Comparison of ENCODE assay signal across 17 cellular contexts in genomic region chr11:92739020-92739419, GRCh38.
A peak's percentile ranks its signal among the peaks of the same experiment; 100 is the strongest.
DNase-seq lines count a peak whose midpoint lies in the region; ATAC-seq, FAIRE-seq and TF ChIP-seq lines count a peak whose summit lies in the region.
"Had no signal": no experiment of that assay in that cellular context is flagged by ENCODE, and none has a peak within 500 bp of the region (broad histone marks: within the 10 kb centered on the region; RNA-seq: fewer than 3 reads in every experiment).

No MANE protein-coding gene starts in this region.

- H3K4me3 ChIP-seq in breast epithelium (no peak overlapping the region), astrocyte (ENCODE audit: insufficient read depth, low read depth, low read length) (no peak overlapping the region), fibroblast of the aortic adventitia (ENCODE audit: low read depth, low read length) (no peak overlapping the region), testis (no peak overlapping the region), left lung (no peak overlapping the region)

- no peak overlapping the region for H3K9ac ChIP-seq in astrocyte (ENCODE audit: low read length)

- BruUV-seq in MCF 10A (replicated peaks; lab: Mats Ljungman, UMichigan): no TSS peak

- no peak for ATAC-seq in left lung
- ATAC-seq in activated CD8-positive, alpha-beta T cell treated with anti-CD3 and anti-CD28 coated beads for 36 hours: no peak
- ATAC-seq: foreskin keratinocyte; stimulated activated effector memory CD8-positive, alpha-beta T cell treated with anti-CD3 and anti-CD28 coated beads, Interleukin-12 subunit alpha, Interleukin-12 subunit beta, amount 100 ng/mL, for 72 hours had no signal

- CTCF ChIA-PET in MCF 10A (lab: Yijun Ruan, JAX): interaction anchor here (0.6 to 0.7 kb wide), 2 partner anchors 88 to 339 kb away, joined by 3 read pairs; no protein-coding TSS in a partner anchor
- CTCF ChIA-PET in activated CD8-positive, alpha-beta T cell treated with anti-CD3 and anti-CD28 coated beads for 36 hours (lab: Charles Lee): no interaction called here

- H4K20me1 ChIP-seq in astrocyte (ENCODE audit: insufficient read depth, low read length): no peaks in the 10 kb centered on the region

- H3K27ac ChIP-seq in breast epithelium: no peak overlapping the region
- no peak overlapping the region for H3K27ac ChIP-seq in astrocyte (ENCODE audit: low read depth, low read length)
- H3K27ac ChIP-seq in testis: no peak overlapping the region
- H3K27ac ChIP-seq in left lung: no peak overlapping the region
- H3K27ac ChIP-seq: foreskin keratinocyte had no signal

- DNase-seq in MCF 10A (ENCODE audit: unreplicated experiment) (peak; percentile 82), breast epithelium (ENCODE audit: low spot score in 2 of 2) (no peak), astrocyte (ENCODE audit: low read depth) (peak; percentile 39), fibroblast of the aortic adventitia (ENCODE audit: low read depth) (peak; percentile 75), testis (peak; percentile 18), NCI-H2196 (lab: John Stamatoyannopoulos, UW; ENCODE audit: unreplicated experiment) (no peak), left lung (no peak)
- DNase-seq in activated CD8-positive, alpha-beta T cell treated with anti-CD3 and anti-CD28 coated beads for 36 hours: no peak
- DNase-seq: activated CD4-positive, alpha-beta T cell treated with anti-CD3 and anti-CD28 coated beads for 1 hour; activated gamma-delta T cell treated with Interleukin-2 at 50 U/mL for 16 hours; NCI-H1417 treated with DMSO at 0.1 percent for 48 hours; NCI-H226; occipital lobe; T1000 had no signal

- H3K27me3 ChIP-seq in breast epithelium: no peaks in the 10 kb centered on the region
- no peaks in the 10 kb centered on the region for H3K27me3 ChIP-seq in astrocyte (ENCODE audit: insufficient read depth, low read length)
- no peaks in the 10 kb centered on the region for H3K27me3 ChIP-seq in testis
- no peaks in the 10 kb centered on the region for H3K27me3 ChIP-seq in left lung
- H3K27me3 ChIP-seq: foreskin keratinocyte had no signal

- no peaks in the 10 kb centered on the region for H3K79me2 ChIP-seq in astrocyte (ENCODE audit: insufficient read depth, low read length)

- H3K36me3 Mint-ChIP-seq in MCF 10A (ENCODE audit: insufficient read depth, unreplicated experiment) (no peaks in the 10 kb centered on the region), astrocyte (ENCODE audit: low read depth, unreplicated experiment) (no peaks in the 10 kb centered on the region)
- H3K36me3 Mint-ChIP-seq in activated CD8-positive, alpha-beta T cell treated with anti-CD3 and anti-CD28 coated beads for 36 hours (ENCODE audit: low read depth): no peaks in the 10 kb centered on the region
- H3K36me3 Mint-ChIP-seq: stimulated activated effector memory CD8-positive, alpha-beta T cell treated with anti-CD3 and anti-CD28 coated beads, Interleukin-12 subunit alpha, Interleukin-12 subunit beta, amount 100 ng/mL, for 72 hours had no signal

- H3K4me1 Mint-ChIP-seq in MCF 10A (ENCODE audit: insufficient read depth, unreplicated experiment): peaks cover 12% of the 10 kb centered on the region
- peaks cover 2% of the 10 kb centered on the region for H3K4me1 Mint-ChIP-seq in astrocyte (ENCODE audit: low read depth, unreplicated experiment)
- H3K4me1 Mint-ChIP-seq in activated CD8-positive, alpha-beta T cell treated with anti-CD3 and anti-CD28 coated beads for 36 hours (ENCODE audit: low read depth): no peaks in the 10 kb centered on the region
- H3K4me1 Mint-ChIP-seq: stimulated activated effector memory CD8-positive, alpha-beta T cell treated with anti-CD3 and anti-CD28 coated beads, Interleukin-12 subunit alpha, Interleukin-12 subunit beta, amount 100 ng/mL, for 72 hours had no signal

- POLR2A ChIA-PET in MCF 10A (lab: Yijun Ruan, JAX): interaction anchor here (0.6 to 2.0 kb wide), 5 partner anchors 10 to 32 kb away, joined by 3 to 7 read pairs (median 3); no protein-coding TSS in a partner anchor
- POLR2A ChIA-PET in activated CD8-positive, alpha-beta T cell treated with anti-CD3 and anti-CD28 coated beads for 36 hours (lab: Charles Lee): no interaction called here

- no peak for FAIRE-seq in astrocyte (lab: Jason Lieb, UNC)

- H3K9me3 ChIP-seq in breast epithelium: no peaks in the 10 kb centered on the region
- H3K9me3 ChIP-seq in astrocyte (ENCODE audit: insufficient read depth, low read depth, low read length): no peaks in the 10 kb centered on the region
- no peaks in the 10 kb centered on the region for H3K9me3 ChIP-seq in testis
- no peaks in the 10 kb centered on the region for H3K9me3 ChIP-seq in left lung

- H3K27ac Mint-ChIP-seq in MCF 10A (ENCODE audit: low read depth, unreplicated experiment): no peak overlapping the region
- H3K27ac Mint-ChIP-seq in astrocyte (ENCODE audit: unreplicated experiment): no peak overlapping the region
- no peak overlapping the region for H3K27ac Mint-ChIP-seq in activated CD8-positive, alpha-beta T cell treated with anti-CD3 and anti-CD28 coated beads for 36 hours
- H3K27ac Mint-ChIP-seq: stimulated activated effector memory CD8-positive, alpha-beta T cell treated with anti-CD3 and anti-CD28 coated beads, Interleukin-12 subunit alpha, Interleukin-12 subunit beta, amount 100 ng/mL, for 72 hours; type B pancreatic cell had no signal

- H3K4me3 Mint-ChIP-seq in MCF 10A (ENCODE audit: unreplicated experiment) (no peak overlapping the region), astrocyte (ENCODE audit: unreplicated experiment) (no peak overlapping the region)
- no peak overlapping the region for H3K4me3 Mint-ChIP-seq in activated CD8-positive, alpha-beta T cell treated with anti-CD3 and anti-CD28 coated beads for 36 hours
- H3K4me3 Mint-ChIP-seq: stimulated activated effector memory CD8-positive, alpha-beta T cell treated with anti-CD3 and anti-CD28 coated beads, Interleukin-12 subunit alpha, Interleukin-12 subunit beta, amount 100 ng/mL, for 72 hours; type B pancreatic cell had no signal

- H3K9me3 Mint-ChIP-seq in MCF 10A (ENCODE audit: unreplicated experiment): no peaks in the 10 kb centered on the region
- no peaks in the 10 kb centered on the region for H3K9me3 Mint-ChIP-seq in astrocyte (ENCODE audit: unreplicated experiment)
- H3K9me3 Mint-ChIP-seq in activated CD8-positive, alpha-beta T cell treated with anti-CD3 and anti-CD28 coated beads for 36 hours: no peaks in the 10 kb centered on the region

- no peak overlapping the region for H2AFZ ChIP-seq in astrocyte (ENCODE audit: low read depth, low read length)

- no peak for TF ChIP-seq CTCF in MCF 10A (IDR thresholded peaks at IDR 0.05; ENCODE audit: unreplicated experiment)
- TF ChIP-seq CTCF in breast epithelium (IDR thresholded peaks at IDR 0.05): no peak
- TF ChIP-seq CTCF in astrocyte (IDR thresholded peaks at IDR 0.05; ENCODE audit: insufficient read depth, low read depth, low read length): no peak
- TF ChIP-seq CTCF in fibroblast of the aortic adventitia (IDR thresholded peaks at IDR 0.05; ENCODE audit: insufficient read depth, low read length): no peak
- TF ChIP-seq CTCF in testis (IDR thresholded peaks at IDR 0.05): no peak
- TF ChIP-seq CTCF in left lung (IDR thresholded peaks at IDR 0.05): no peak
- TF ChIP-seq CTCF in activated CD8-positive, alpha-beta T cell treated with anti-CD3 and anti-CD28 coated beads for 36 hours (IDR thresholded peaks at IDR 0.05): no peak

- intact Hi-C loops in MCF 10A (cut with micrococcal nuclease) (loop anchor here (5.0 to 10.0 kb wide), 2 partner anchors 76 to 148 kb away; no protein-coding TSS in a partner anchor), breast epithelium (cut with DNase I; ENCODE audit: low total_unique reads) (no loop called here), testis (cut with DNase I; ENCODE audit: low total_unique reads) (no loop called here), left lung (cut with DNase I) (no loop called here)
- intact Hi-C loops in activated CD8-positive, alpha-beta T cell treated with anti-CD3 and anti-CD28 coated beads for 36 hours (cut with micrococcal nuclease): no loop called here

- no peaks in the 10 kb centered on the region for H3K36me3 ChIP-seq in breast epithelium
- no peaks in the 10 kb centered on the region for H3K36me3 ChIP-seq in astrocyte (ENCODE audit: insufficient read depth, low read length)
- H3K36me3 ChIP-seq in testis (ENCODE audit: low read depth, missing control alignments): no peaks in the 10 kb centered on the region
- no peaks in the 10 kb centered on the region for H3K36me3 ChIP-seq in left lung

- H3K4me1 ChIP-seq in breast epithelium (no peaks in the 10 kb centered on the region), astrocyte (ENCODE audit: insufficient read depth, low read length) (no peaks in the 10 kb centered on the region), testis (peaks cover 6% of the 10 kb centered on the region), left lung (no peaks in the 10 kb centered on the region)
- H3K4me1 ChIP-seq: foreskin keratinocyte had no signal

- no peak overlapping the region for H3K4me2 ChIP-seq in astrocyte (ENCODE audit: low read length)

- H3K27me3 Mint-ChIP-seq in MCF 10A (ENCODE audit: insufficient read depth, unreplicated experiment) (peaks cover 4% of the 10 kb centered on the region), astrocyte (ENCODE audit: low read depth, unreplicated experiment) (no peaks in the 10 kb centered on the region)
- no peaks in the 10 kb centered on the region for H3K27me3 Mint-ChIP-seq in activated CD8-positive, alpha-beta T cell treated with anti-CD3 and anti-CD28 coated beads for 36 hours
- H3K27me3 Mint-ChIP-seq: type B pancreatic cell had no signal

- TF ChIP-seq POLR2A in breast epithelium (IDR thresholded peaks at IDR 0.05): no peak
- TF ChIP-seq POLR2A in testis (IDR thresholded peaks at IDR 0.05): no peak

Comparison
In these comparisons a context has a peak if more than half of its experiments do, and no peak if none do; other contexts are left out.
1. DNase-seq: peak in MCF 10A (single experiment), astrocyte (single experiment), fibroblast of the aortic adventitia (single experiment) and testis (single experiment); none in breast epithelium (0 of 2), NCI-H2196 (single experiment), left lung (0 of 2) and activated CD8-positive, alpha-beta T cell treated with anti-CD3 and anti-CD28 coated beads for 36 hours (single experiment).